In the genomic region with DNA sequence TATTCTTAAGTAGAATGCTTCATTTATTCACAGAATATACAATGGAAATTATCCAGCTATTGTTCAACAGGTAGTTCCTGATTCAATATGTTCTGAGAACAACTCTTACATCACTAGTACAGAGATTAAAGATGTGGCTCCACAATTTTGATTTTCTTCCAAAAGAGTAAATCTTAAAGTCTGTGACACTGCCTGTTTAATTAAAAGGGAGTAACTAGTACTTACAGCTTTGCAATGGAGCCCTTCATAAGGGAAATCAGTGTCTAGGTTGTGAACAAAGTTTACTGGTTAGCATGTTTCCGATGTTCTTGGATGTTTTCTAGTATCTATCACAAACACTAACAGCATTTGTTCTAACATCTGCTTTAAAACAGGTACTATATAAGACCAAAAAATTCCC, we compare ENCODE assay signal across 25 cellular contexts. TPM values are rescaled to one million over a fixed set of nuclear protein-coding genes. Genes with fewer than 3 reads are reported as not detected.
DNase-seq lines count a peak whose midpoint lies in the region; ATAC-seq and TF ChIP-seq lines count a peak whose summit lies in the region.
"Had no signal": no experiment of that assay in that cellular context is flagged by ENCODE, and none has a peak within 500 bp of the region (broad histone marks: within the 10 kb centered on the region; RNA-seq: fewer than 3 reads in every experiment).

No MANE protein-coding gene starts in this region.

- H3K4me1 Mint-ChIP-seq in activated T-helper 1 cell treated with anti-CD3 and anti-CD28 coated beads, Interleukin-12 subunit alpha, Interleukin-12 subunit beta, Interleukin-2, Interleukin-4 antibody, amounts not matched to agents 30 ng/mL and 10 ng/mL and 1 ng/mL, durations not matched to agents 14 hours and 24 hours and 36 hours (ENCODE audit: low read depth), result peaks cover 32% of the 10 kb centered on the region

- H3K27me3 ChIP-seq in endocrine pancreas (ENCODE audit: control insufficient read depth, insufficient read depth, low read length) (no peaks in the 10 kb centered on the region), psoas muscle (ENCODE audit: insufficient read depth in 3 of 3, low read length in 2 of 3) (no peaks in the 10 kb centered on the region)
- H3K27me3 ChIP-seq: brain microvascular endothelial cell, neutrophil, sigmoid colon, tibial artery had no signal

- H3K4me3 ChIP-seq in endocrine pancreas (ENCODE audit: control insufficient read depth, insufficient read depth, low read length), result peak overlapping the region; percentile 86
- H3K4me3 ChIP-seq in psoas muscle, result no peak overlapping the region

- DNase-seq in NCI-H2227 treated with DMSO at 0.1 percent for 48 hours (lab: John Stamatoyannopoulos, UW) (peak; percentile 7), NCI-H2227 (lab: John Stamatoyannopoulos, UW; ENCODE audit: unreplicated experiment) (no peak), NCI-H69 (lab: John Stamatoyannopoulos, UW) (peak; percentile 19), psoas muscle (no peak), occipital lobe (lab: John Stamatoyannopoulos, UW) (no peak)
- no peak for DNase-seq in activated CD4-positive, alpha-beta T cell treated with anti-CD3 and anti-CD28 coated beads, Interleukin-2, amount 50 U/mL, for 1 hour
- no peak for DNase-seq in activated T-helper 1 cell treated with anti-CD3 and anti-CD28 coated beads, Interleukin-12 subunit alpha, Interleukin-12 subunit beta, Interleukin-2, Interleukin-4 antibody, amounts not matched to agents 30 ng/mL and 10 ng/mL and 1 ng/mL, durations not matched to agents 14 hours and 24 hours and 36 hours (ENCODE audit: low spot score)
- DNase-seq: activated CD4-positive, alpha-beta T cell treated with anti-CD3 and anti-CD28 coated beads for 36 hours; activated CD8-positive, alpha-beta T cell treated with anti-CD3 and anti-CD28 coated beads, Interleukin-2, amount 10 ng/mL, durations not matched to agents 7 days and 5 days; activated naive CD4-positive, alpha-beta T cell treated with anti-CD3 and anti-CD28 coated beads, Interleukin-2, amount 50 U/mL, for 16 hours; amniotic stem cell; CD4-positive, CD25-positive, alpha-beta regulatory T cell; DMS153; H7; midbrain; naive B cell; NCI-H2107; Right ventricle myocardium superior; sigmoid colon; stimulated activated CD4-positive, alpha-beta T cell treated with anti-CD3 and anti-CD28 coated beads, Interleukin-4, amount 100 ng/mL, for 1 hour; tibial artery had no signal

- 89 to 97% (median 97%) methylated on average over 1 of the region's 1 CpG for WGBS in psoas muscle, 3 donors

- intact Hi-C loops in psoas muscle (cut with DNase I), result loop anchor here in 1 of 2 donors (10.0 kb wide), 1 partner anchor 160 kb away; no protein-coding TSS in a partner anchor
- intact Hi-C loops in activated T-helper 1 cell treated with anti-CD3 and anti-CD28 coated beads, Interleukin-12 subunit alpha, Interleukin-12 subunit beta, Interleukin-2, Interleukin-4 antibody, amounts not matched to agents 30 ng/mL and 10 ng/mL and 1 ng/mL, durations not matched to agents 14 hours and 24 hours and 36 hours (cut with micrococcal nuclease), result no loop called here

- H3K4me1 ChIP-seq in endocrine pancreas (ENCODE audit: control insufficient read depth, insufficient read depth, low read length), result peaks cover 19% of the 10 kb centered on the region
- peaks cover 18% of the 10 kb centered on the region for H3K4me1 ChIP-seq in psoas muscle

- H3K27ac Mint-ChIP-seq in activated T-helper 1 cell treated with anti-CD3 and anti-CD28 coated beads, Interleukin-12 subunit alpha, Interleukin-12 subunit beta, Interleukin-2, Interleukin-4 antibody, amounts not matched to agents 30 ng/mL and 10 ng/mL and 1 ng/mL, durations not matched to agents 14 hours and 24 hours and 36 hours, result no peak overlapping the region
- H3K27ac Mint-ChIP-seq: activated CD4-positive, alpha-beta T cell treated with anti-CD3 and anti-CD28 coated beads for 36 hours had no signal

- ATAC-seq in psoas muscle, result no peak
- ATAC-seq: A549; activated CD4-positive, alpha-beta T cell treated with anti-CD3 and anti-CD28 coated beads for 36 hours; activated CD8-positive, alpha-beta T cell treated with anti-CD3 and anti-CD28 coated beads, Interleukin-2, amount 10 ng/mL, durations not matched to agents 7 days and 5 days had no signal

- no peak overlapping the region for H3K4me3 Mint-ChIP-seq in activated T-helper 1 cell treated with anti-CD3 and anti-CD28 coated beads, Interleukin-12 subunit alpha, Interleukin-12 subunit beta, Interleukin-2, Interleukin-4 antibody, amounts not matched to agents 30 ng/mL and 10 ng/mL and 1 ng/mL, durations not matched to agents 14 hours and 24 hours and 36 hours
- H3K4me3 Mint-ChIP-seq: activated CD8-positive, alpha-beta T cell treated with anti-CD3 and anti-CD28 coated beads, Interleukin-2, amount 10 ng/mL, durations not matched to agents 7 days and 5 days had no signal

- H3K36me3 ChIP-seq in endocrine pancreas (ENCODE audit: control insufficient read depth, insufficient read depth, low read length) (no peaks in the 10 kb centered on the region), psoas muscle (ENCODE audit: insufficient read depth in 1 of 2, low read depth in 1 of 2) (no peaks in the 10 kb centered on the region)
- H3K36me3 ChIP-seq: brain microvascular endothelial cell, neutrophil, sigmoid colon, tibial artery had no signal

- no peaks in the 10 kb centered on the region for H3K27me3 Mint-ChIP-seq in activated T-helper 1 cell treated with anti-CD3 and anti-CD28 coated beads, Interleukin-12 subunit alpha, Interleukin-12 subunit beta, Interleukin-2, Interleukin-4 antibody, amounts not matched to agents 30 ng/mL and 10 ng/mL and 1 ng/mL, durations not matched to agents 14 hours and 24 hours and 36 hours (ENCODE audit: insufficient read depth)
- H3K27me3 Mint-ChIP-seq: activated CD4-positive, alpha-beta T cell treated with anti-CD3 and anti-CD28 coated beads for 36 hours; naive B cell had no signal

- no peak for TF ChIP-seq CTCF in psoas muscle (IDR thresholded peaks at IDR 0.05)

- no peaks in the 10 kb centered on the region for H3K9me3 ChIP-seq in endocrine pancreas (ENCODE audit: control insufficient read depth, low read length)
- peaks cover 5% of the 10 kb centered on the region for H3K9me3 ChIP-seq in psoas muscle
- H3K9me3 ChIP-seq: neutrophil, sigmoid colon, tibial artery had no signal

- peak overlapping the region; percentile 18 for H3K27ac ChIP-seq in psoas muscle
- H3K27ac ChIP-seq: brain microvascular endothelial cell had no signal

- peaks cover 6% of the 10 kb centered on the region for H3K36me3 Mint-ChIP-seq in activated T-helper 1 cell treated with anti-CD3 and anti-CD28 coated beads, Interleukin-12 subunit alpha, Interleukin-12 subunit beta, Interleukin-2, Interleukin-4 antibody, amounts not matched to agents 30 ng/mL and 10 ng/mL and 1 ng/mL, durations not matched to agents 14 hours and 24 hours and 36 hours (ENCODE audit: low read depth)
- H3K36me3 Mint-ChIP-seq: CD4-positive, CD25-positive, alpha-beta regulatory T cell; naive B cell had no signal

- H3K9ac ChIP-seq in endocrine pancreas (ENCODE audit: control insufficient read depth, insufficient read depth, low read length), result no peak overlapping the region

- H3K9me3 Mint-ChIP-seq in activated T-helper 1 cell treated with anti-CD3 and anti-CD28 coated beads, Interleukin-12 subunit alpha, Interleukin-12 subunit beta, Interleukin-2, Interleukin-4 antibody, amounts not matched to agents 30 ng/mL and 10 ng/mL and 1 ng/mL, durations not matched to agents 14 hours and 24 hours and 36 hours, result peaks cover 6% of the 10 kb centered on the region

RNA-seq across cellular contexts. Expression of gene MIA2, which starts 30.8 kb away (rescaled TPM):
- 10 to 100 TPM; 15.5 to 26.2 (median 21.3) TPM for total RNA-seq in psoas muscle
- polyA plus RNA-seq in psoas muscle, result 10 to 100 TPM; 10.6 to 29.1 (median 12.6) TPM
- 26.8 TPM for total RNA-seq in occipital lobe
- total RNA-seq in activated T-helper 1 cell treated with anti-CD3 and anti-CD28 coated beads, Interleukin-12 subunit alpha, Interleukin-12 subunit beta, Interleukin-2, Interleukin-4 antibody, amounts not matched to agents 30 ng/mL and 10 ng/mL and 1 ng/mL, durations not matched to agents 14 hours and 24 hours and 36 hours, result 22.6 and 23.8 TPM in 2 replicates

Comparison
In these comparisons a context has a peak if more than half of its experiments do, and no peak if none do; other contexts are left out.
1. DNase-seq: peak in NCI-H2227 treated with DMSO at 0.1 percent for 48 hours (single experiment) and NCI-H69 (single experiment); none in NCI-H2227 (single experiment), psoas muscle (0 of 2), activated CD4-positive, alpha-beta T cell treated with anti-CD3 and anti-CD28 coated beads, Interleukin-2, amount 50 U/mL, for 1 hour (single experiment), occipital lobe (single experiment) and activated T-helper 1 cell treated with anti-CD3 and anti-CD28 coated beads, Interleukin-12 subunit alpha, Interleukin-12 subunit beta, Interleukin-2, Interleukin-4 antibody, amounts not matched to agents 30 ng/mL and 10 ng/mL and 1 ng/mL, durations not matched to agents 14 hours and 24 hours and 36 hours (single experiment).